Comparison of ENCODE assay signal across 9 cellular contexts in the genomic region with DNA sequence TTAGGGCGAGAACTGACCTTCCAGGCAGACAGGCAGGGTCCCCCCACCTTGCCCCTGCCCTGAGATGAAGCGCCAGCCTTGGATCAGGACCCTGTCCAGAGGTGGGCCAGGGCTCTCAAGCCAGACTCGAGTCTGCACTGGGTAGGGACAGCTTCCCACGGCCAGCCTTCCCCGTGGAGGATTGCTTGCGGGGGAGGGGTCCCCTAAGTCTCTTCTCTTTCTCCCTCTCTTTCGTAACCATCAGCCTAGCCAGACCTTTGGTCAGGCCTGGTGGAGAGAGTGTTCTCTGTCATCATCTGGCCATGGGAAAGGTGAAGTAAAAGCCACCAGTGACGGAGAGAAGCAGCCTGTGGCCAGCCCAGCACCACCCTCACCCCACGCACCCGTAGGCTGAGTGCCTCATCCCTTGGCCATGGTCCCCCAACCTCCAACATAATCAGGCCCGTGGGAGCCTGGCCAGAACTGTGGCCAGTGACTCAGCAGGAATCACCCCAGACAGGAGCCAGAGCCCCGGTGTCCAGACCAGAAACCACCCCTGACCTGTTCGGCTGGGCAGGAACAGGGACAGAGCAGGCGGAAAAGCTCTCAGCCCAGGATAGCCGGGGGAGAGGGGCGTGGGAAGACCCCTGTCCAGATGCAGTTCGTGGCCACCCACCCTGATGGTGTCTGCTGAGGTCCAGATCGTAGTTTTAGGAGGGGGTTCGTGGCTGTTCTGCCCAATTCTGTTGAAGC. TPM values are rescaled to one million over a fixed set of nuclear protein-coding genes. Genes with fewer than 3 reads are reported as not detected.
A peak's percentile ranks its signal among the peaks of the same experiment; 100 is the strongest.
DNase-seq lines count a peak whose midpoint lies in the region; ATAC-seq, FAIRE-seq and TF ChIP-seq lines count a peak whose summit lies in the region.
"Had no signal": no experiment of that assay in that cellular context is flagged by ENCODE, and none has a peak within 500 bp of the region (broad histone marks: within the 10 kb centered on the region; RNA-seq: fewer than 3 reads in every experiment).

No MANE protein-coding gene starts in this region.

- in situ Hi-C loops in GM12878 (cut with MboI): no loop called here

- 15% methylated on average over 19 of the region's 19 CpGs for WGBS in GM12878 (ENCODE audit: insufficient coverage, insufficient replicate concordance, low lambda C conversion rate, missing lambda C conversion rate)

- H3K9ac ChIP-seq in GM12878 (ENCODE audit: control insufficient read depth, insufficient read depth, low read length): no peak overlapping the region

- H3K9me3 ChIP-seq in GM12878 (replicated peaks; ENCODE audit: control insufficient read depth, insufficient read depth, low read length): no peaks in the 10 kb centered on the region
- H3K9me3 ChIP-seq in thoracic aorta: no peaks in the 10 kb centered on the region

- no peak overlapping the region for H3K4me2 ChIP-seq in GM12878 (ENCODE audit: control insufficient read depth, insufficient read depth)

- intact Hi-C loops in GM12878 (cut with micrococcal nuclease; ENCODE audit: unreplicated experiment): no loop called here

- POLR2A ChIA-PET in GM12878 (lab: Charles Lee): no interaction called here

- no peak for FAIRE-seq in GM12878 (lab: Jason Lieb, UNC)

- RAD21 ChIA-PET in GM12878 (lab: Charles Lee; ENCODE audit: unreplicated experiment): no interaction called here

- DNase-seq in HS-5 (ENCODE audit: low read depth) (peak; percentile 95), GM12878 (ENCODE audit: low read depth, low spot score) (no peak), kidney glomerular epithelial cell (lab: John Stamatoyannopoulos, UW) (peak; percentile 55), thoracic aorta (ENCODE audit: low spot score) (peak; percentile 65), NCI-H187 (lab: John Stamatoyannopoulos, UW) (no peak), NCI-H2107 treated with DMSO at 0.1 percent for 48 hours (lab: John Stamatoyannopoulos, UW; ENCODE audit: unreplicated experiment) (no peak)
- no peak for DNase-seq in activated CD8-positive, alpha-beta memory T cell treated with anti-CD3 and anti-CD28 coated beads, Interleukin-2, amount 50 U/mL, for 4 hours
- DNase-seq in activated naive CD4-positive, alpha-beta T cell treated with anti-CD3 and anti-CD28 coated beads, Interleukin-2, amount 50 U/mL, for 72 hours (ENCODE audit: low spot score in 2 of 2): no peak
- DNase-seq: activated naive CD4-positive, alpha-beta T cell treated with Interleukin-2 at 50 U/mL for 16 hours had no signal

- H3K9me3 Mint-ChIP-seq in activated naive CD4-positive, alpha-beta T cell treated with anti-CD3 and anti-CD28 coated beads, Interleukin-2, amount 50 U/mL, for 72 hours: no peaks in the 10 kb centered on the region

- no peaks in the 10 kb centered on the region for H3K79me2 ChIP-seq in GM12878 (ENCODE audit: control insufficient read depth, insufficient read depth, low read length)

- BruUV-seq in GM12878 (replicated peaks; lab: Mats Ljungman, UMichigan): no TSS peak

- CTCF ChIA-PET in GM12878 (lab: Yijun Ruan, JAX): interaction anchor here (0.8 kb wide), 1 partner anchor 32 kb away, joined by 3 read pairs; no protein-coding TSS in a partner anchor

- TF ChIP-seq POLR2A in GM12878 (IDR thresholded peaks at IDR 0.05; ENCODE audit: low read depth, low read length): no peak

- H3K4me1 ChIP-seq in GM12878 (ENCODE audit: control insufficient read depth, insufficient read depth, low read length) (no peaks in the 10 kb centered on the region), thoracic aorta (ENCODE audit: control insufficient read depth in 1 of 2, low read depth in 2 of 2) (peaks cover 47 to 87% of the 10 kb centered on the region in 2 donors)

- TF ChIP-seq RAD21 in GM12878 (IDR thresholded peaks at IDR 0.05; ENCODE audit: insufficient read depth, low read depth, low read length): no peak

- H2AFZ ChIP-seq in GM12878 (ENCODE audit: control insufficient read depth, low read depth, low read length): no peak overlapping the region

- no peaks in the 10 kb centered on the region for H4K20me1 ChIP-seq in GM12878 (ENCODE audit: control insufficient read depth, insufficient read depth)

- no peak overlapping the region for H3K27ac ChIP-seq in GM12878 (ENCODE audit: control insufficient read depth, insufficient read depth)
- peak overlapping the region; percentile 62 to 71 for H3K27ac ChIP-seq in thoracic aorta

- peak; percentile 28; the same call in 2 of the 3 replicates for ATAC-seq in GM12878
- ATAC-seq in thoracic aorta (ENCODE audit: insufficient number of reproducible peaks, low FRiP score, low read depth): no peak
- no peak for ATAC-seq in activated naive CD4-positive, alpha-beta T cell treated with anti-CD3 and anti-CD28 coated beads, Interleukin-2, amount 50 U/mL, for 72 hours

- H3K36me3 ChIP-seq in GM12878 (ENCODE audit: control insufficient read depth in 2 of 2, insufficient read depth in 2 of 2, low read length in 1 of 2) (no peaks in the 10 kb centered on the region), thoracic aorta (no peaks in the 10 kb centered on the region)

- H3K27me3 ChIP-seq in GM12878 (replicated peaks in 1 of 2; ENCODE audit: control insufficient read depth in 2 of 2, insufficient read depth in 2 of 2, low read length in 1 of 2) (peaks cover 0 to 2% of the 10 kb centered on the region in 2 experiments; a peak in 1 of 4 replicates), thoracic aorta (replicated peaks; ENCODE audit: insufficient read depth) (no peaks in the 10 kb centered on the region)

- H3K27ac Mint-ChIP-seq in activated naive CD4-positive, alpha-beta T cell treated with anti-CD3 and anti-CD28 coated beads, Interleukin-2, amount 50 U/mL, for 72 hours: no peak overlapping the region

- H3K4me3 ChIP-seq in GM12878: no peak overlapping the region
- H3K4me3 ChIP-seq in thoracic aorta: no peak overlapping the region

- SMC1A ChIA-PET in GM12878 (lab: Charles Lee; ENCODE audit: uncharacterized antibody, unreplicated experiment): no interaction called here

- TF ChIP-seq CTCF in GM12878 (IDR thresholded peaks at IDR 0.05 in 2 of 3, conservative IDR thresholded peaks at IDR 0.05 in 1 of 3; ENCODE audit: control insufficient read depth in 2 of 3, extremely low read depth in 1 of 3, insufficient read depth in 1 of 3, low read depth in 3 of 3, low read length in 3 of 3) (no peak), thoracic aorta (IDR thresholded peaks at IDR 0.05) (no peak)

- TF ChIP-seq EP300 in GM12878 (IDR thresholded peaks at IDR 0.05; ENCODE audit: borderline replicate concordance in 1 of 2, control insufficient read depth in 1 of 2, low read depth in 2 of 2, low read length in 2 of 2): no peak

- H3K36me3 Mint-ChIP-seq in activated naive CD4-positive, alpha-beta T cell treated with anti-CD3 and anti-CD28 coated beads, Interleukin-2, amount 50 U/mL, for 72 hours: no peaks in the 10 kb centered on the region

TF ChIP-seq in GM12878, 131 proteins besides CTCF, POLR2A, EP300 and RAD21:
- no peak for TF ChIP-seq IRF4 (IDR thresholded peaks at IDR 0.05; ENCODE audit: low read depth, low read length)
TF ChIP-seq in GM12878: peak in this region for 0.

RNA-seq across cellular contexts. Expression of a gene that starts 47.1 kb away (rescaled TPM):
- total RNA-seq in GM12878 (2013; cell fraction: nucleolus; rRNA removed): 1.2 and 1.6 TPM in 2 replicates
- total RNA-seq in GM12878 (2014; rRNA removed) (0.05 and 0.17 TPM in 2 replicates), GM12878 (2014; rRNA removed; fragmentation: Illumina TruSeq; extraction: Trizol) (0.09 and 0.13 TPM in 2 replicates), GM12878 (2021) (0.33 and 0.43 TPM in 2 replicates), thoracic aorta (10 to 100 TPM; 13.0 to 19.1 TPM)
- not detected for polyA plus RNA-seq in GM12878 (2011; ENCODE audit: low read depth)
- polyA plus RNA-seq in GM12878 (2011; rRNA removed) (0.11 TPM in 1 of 2 replicates, not detected in the other), GM12878 (2014; fragmentation: Illumina TruSeq; extraction: Trizol) (0.22 TPM in 1 of 2 replicates, not detected in the other), GM12878 (2014; fragmentation: Nextera tagmentation; extraction: Ambion mirVana) (not detected), GM12878 (2014; rRNA removed) (0.13 and 0.27 TPM in 2 replicates), GM12878 (2016; fragmentation: Nextera tagmentation; extraction: Ambion mirVana) (under 1 TPM; 0.78 to 0.79 TPM)
- 0.08 TPM in 1 of 2 replicates, not detected in the other for polyA plus RNA-seq in GM12878 (2011; cell fraction: cytosol; rRNA removed)
- 0.56 and 0.61 TPM in 2 replicates for polyA plus RNA-seq in GM12878 (2011; cell fraction: nucleus; rRNA removed)
- 0.27 and 0.30 TPM in 2 replicates for polyA plus RNA-seq in GM12878 (2012)
- not detected in 2 replicates for polyA minus RNA-seq in GM12878 (2011; rRNA and poly(A)+ RNA removed)
- not detected in 2 replicates for polyA minus RNA-seq in GM12878 (2011; cell fraction: cytosol; rRNA and poly(A)+ RNA removed)
- polyA minus RNA-seq in GM12878 (2011; cell fraction: nucleus; rRNA and poly(A)+ RNA removed): 0.29 and 0.36 TPM in 2 replicates
- total RNA-seq in activated naive CD4-positive, alpha-beta T cell treated with anti-CD3 and anti-CD28 coated beads, Interleukin-2, amount 50 U/mL, for 72 hours: under 1 TPM; 0.33 to 0.43 TPM

Comparison
In these comparisons a context has a peak if more than half of its experiments do, and no peak if none do; other contexts are left out.
1. DNase-seq: peak in HS-5 (single experiment), kidney glomerular epithelial cell (single experiment) and thoracic aorta (single experiment); none in GM12878 (single experiment), NCI-H187 (0 of 2), activated CD8-positive, alpha-beta memory T cell treated with anti-CD3 and anti-CD28 coated beads, Interleukin-2, amount 50 U/mL, for 4 hours (single experiment), activated naive CD4-positive, alpha-beta T cell treated with anti-CD3 and anti-CD28 coated beads, Interleukin-2, amount 50 U/mL, for 72 hours (0 of 2) and NCI-H2107 treated with DMSO at 0.1 percent for 48 hours (single experiment).
2. RNA of a gene that starts 47.1 kb away (total RNA-seq): 13.0 to 19.1 TPM in thoracic aorta; 0.33 to 0.43 TPM in activated naive CD4-positive, alpha-beta T cell treated with anti-CD3 and anti-CD28 coated beads, Interleukin-2, amount 50 U/mL, for 72 hours and 0.05 to 1.6 TPM in GM12878; every median in the first group is over 4 times any median in the second.